Comparison of ENCODE assay signal across 8 cellular contexts in genomic region chr4:184824081-184824775, GRCh38. TPM values are rescaled to one million over a fixed set of nuclear protein-coding genes. Genes with fewer than 3 reads are reported as not detected.
A peak's percentile ranks its signal among the peaks of the same experiment; 100 is the strongest.
DNase-seq lines count a peak whose midpoint lies in the region; ATAC-seq and TF ChIP-seq lines count a peak whose summit lies in the region.

No MANE protein-coding gene starts in this region.

- H3K36me3 ChIP-seq in DOHH2 (ENCODE audit: control insufficient read depth, low read length) (no peaks in the 10 kb centered on the region), brain microvascular endothelial cell (replicated peaks) (no peaks in the 10 kb centered on the region), neural cell (ENCODE audit: insufficient read depth, low read length) (no peaks in the 10 kb centered on the region), colonic mucosa (no peaks in the 10 kb centered on the region)

- H2AFZ ChIP-seq in neural cell (ENCODE audit: low read depth, low read length), result no peak overlapping the region

- no peak for TF ChIP-seq RAD21 in neural cell (conservative IDR thresholded peaks at IDR 0.05)

- H3K79me2 ChIP-seq in DOHH2 (ENCODE audit: control insufficient read depth, low read length) (peaks cover 63% of the 10 kb centered on the region), neural cell (replicated peaks; ENCODE audit: insufficient read depth, low read length) (peaks cover 4% of the 10 kb centered on the region)

- in situ Hi-C loops in brain microvascular endothelial cell (cut with HindIII; ENCODE audit: low pct_ligation_motif_present, low sequenced_read_pairs), result no loop called here

- intact Hi-C loops in colonic mucosa (cut with DNase I), result no loop called here

- no peak for TF ChIP-seq CTCF in DOHH2 (IDR thresholded peaks at IDR 0.05; ENCODE audit: low read depth, low read length, poor library complexity, severe bottlenecking)
- TF ChIP-seq CTCF in brain microvascular endothelial cell (IDR thresholded peaks at IDR 0.05; ENCODE audit: low read depth, low read length, missing control alignments), result no peak
- TF ChIP-seq CTCF in neural cell (IDR thresholded peaks at IDR 0.05; ENCODE audit: poor library complexity, severe bottlenecking), result no peak
- TF ChIP-seq CTCF in colonic mucosa (IDR thresholded peaks at IDR 0.05), result no peak

- ATAC-seq in HG02884 (IDR thresholded peaks at IDR 0.05; ENCODE audit: unreplicated experiment), result peak; percentile 23
- ATAC-seq in HG03457 (IDR thresholded peaks at IDR 0.05; ENCODE audit: unreplicated experiment), result no peak

- H4K20me1 ChIP-seq in DOHH2 (ENCODE audit: control insufficient read depth, insufficient read depth, low read depth, low read length), result peaks cover 9% of the 10 kb centered on the region; the same call in 1 of the 2 replicates
- no peaks in the 10 kb centered on the region for H4K20me1 ChIP-seq in neural cell (ENCODE audit: insufficient read depth)

- DNase-seq in brain microvascular endothelial cell (no peak), colonic mucosa (no peak), NCI-H1930 (lab: John Stamatoyannopoulos, UW) (no peak), globus pallidus (ENCODE audit: low spot score) (no peak)

- H3K27ac ChIP-seq in DOHH2 (ENCODE audit: low read depth, low read length) (no peak overlapping the region), brain microvascular endothelial cell (no peak overlapping the region), neural cell (ENCODE audit: low read length) (no peak overlapping the region), colonic mucosa (no peak overlapping the region)

- H3K27me3 ChIP-seq in DOHH2 (ENCODE audit: control insufficient read depth, low read length) (no peaks in the 10 kb centered on the region), brain microvascular endothelial cell (replicated peaks) (peaks cover 3% of the 10 kb centered on the region), neural cell (ENCODE audit: insufficient read depth, low read depth, low read length) (peaks cover 57% of the 10 kb centered on the region), colonic mucosa (no peaks in the 10 kb centered on the region)

- H3K4me1 ChIP-seq in DOHH2 (ENCODE audit: control insufficient read depth, low read length), result peaks cover 26% of the 10 kb centered on the region
- no peaks in the 10 kb centered on the region for H3K4me1 ChIP-seq in colonic mucosa

- H3K4me2 ChIP-seq in DOHH2 (ENCODE audit: low read length) (peak overlapping the region; percentile 80), neural cell (ENCODE audit: low read length) (peak overlapping the region; percentile 44)

- TF ChIP-seq EP300 in neural cell (conservative IDR thresholded peaks at IDR 0.05; ENCODE audit: poor library complexity, severe bottlenecking), result no peak

- no peaks in the 10 kb centered on the region for H3K9me2 ChIP-seq in DOHH2 (replicated peaks; ENCODE audit: control insufficient read depth, low read length)
- no peaks in the 10 kb centered on the region for H3K9me2 ChIP-seq in neural cell (ENCODE audit: insufficient read depth, low read length)

- H3K9me3 ChIP-seq in DOHH2 (ENCODE audit: control insufficient read depth, insufficient read depth, low read length) (no peaks in the 10 kb centered on the region), neural cell (ENCODE audit: low read length) (no peaks in the 10 kb centered on the region), colonic mucosa (no peaks in the 10 kb centered on the region)

- H3K9ac ChIP-seq in neural cell (ENCODE audit: low read length) (no peak overlapping the region), colonic mucosa (ENCODE audit: low read depth in 2 of 2, low read length in 2 of 2) (no peak overlapping the region)

- peak overlapping the region; percentile 77 for H3K4me3 ChIP-seq in DOHH2 (ENCODE audit: low read length)
- H3K4me3 ChIP-seq in brain microvascular endothelial cell (ENCODE audit: low read depth, low read length), result peak overlapping the region; percentile 59
- peak overlapping the region; percentile 87 for H3K4me3 ChIP-seq in neural cell (ENCODE audit: low read length)
- no peak overlapping the region for H3K4me3 ChIP-seq in colonic mucosa

- H3F3A ChIP-seq in DOHH2 (ENCODE audit: control insufficient read depth, insufficient read depth) (no peaks in the 10 kb centered on the region; the same call in 1 of the 2 replicates), neural cell (ENCODE audit: insufficient read depth, low read length, poor library complexity, severe bottlenecking) (no peaks in the 10 kb centered on the region)

TF ChIP-seq in neural cell, 6 proteins besides CTCF, POLR2A, EP300 and RAD21:
- no peak for TF ChIP-seq TAF1 (IDR thresholded peaks at IDR 0.05; ENCODE audit: low read depth)
- no peak for TF ChIP-seq REST (IDR thresholded peaks at IDR 0.05; ENCODE audit: borderline replicate concordance)
- no peak for TF ChIP-seq EZH2 (IDR thresholded peaks at IDR 0.05; ENCODE audit: borderline replicate concordance, insufficient read depth, low read length, poor library complexity, severe bottlenecking)
- no peak for TF ChIP-seq POLR2AphosphoS5 (IDR thresholded peaks at IDR 0.05)
- no peak for TF ChIP-seq SMC3 (conservative IDR thresholded peaks at IDR 0.05; ENCODE audit: poor library complexity)
- no peak for TF ChIP-seq MXI1 (conservative IDR thresholded peaks at IDR 0.05; ENCODE audit: poor library complexity, severe bottlenecking)
TF ChIP-seq in neural cell: peak in this region for 0.

RNA-seq across cellular contexts. Expression of gene ACSL1, which starts 1.5 kb away (rescaled TPM):
- polyA plus RNA-seq in neural cell, result 30.7 and 38.3 TPM in 2 replicates
- polyA minus RNA-seq in neural cell, result 40.1 and 42.6 TPM in 2 replicates
- total RNA-seq in colonic mucosa, result 10 to 100 TPM; 23.3 to 80.4 TPM
